Comparison of ENCODE assay signal across 9 cellular contexts in the genomic region with DNA sequence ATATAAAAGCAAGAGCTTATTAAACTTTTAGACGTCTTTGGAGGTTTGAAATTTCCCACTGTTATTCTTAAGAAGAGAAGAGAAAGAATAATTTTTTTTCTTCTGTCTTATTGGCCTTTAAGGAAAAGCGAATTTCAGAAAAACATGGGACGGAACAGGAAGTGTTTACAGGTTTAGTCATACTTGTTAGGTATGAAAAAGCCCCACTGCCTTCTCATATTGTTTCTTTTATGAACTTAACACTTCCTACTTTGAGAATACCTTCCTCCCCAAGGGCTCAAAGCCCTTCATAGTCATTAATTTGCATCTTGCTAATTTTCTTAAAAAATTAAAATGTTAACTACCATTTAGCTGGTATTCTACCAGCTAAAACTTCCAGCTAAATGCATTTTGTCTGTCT.
DNase-seq lines count a peak whose midpoint lies in the region; ATAC-seq and TF ChIP-seq lines count a peak whose summit lies in the region.
"Had no signal": no experiment of that assay in that cellular context is flagged by ENCODE, and none has a peak within 500 bp of the region (broad histone marks: within the 10 kb centered on the region; RNA-seq: fewer than 3 reads in every experiment).

No MANE protein-coding gene starts in this region.

- no peaks in the 10 kb centered on the region for H3K9me3 Mint-ChIP-seq in activated T-helper 2 cell treated with anti-CD3 and anti-CD28 coated beads, Interferon-gamma antibody, Interleukin-2, Interleukin-4, amounts not matched to agents 10 μg/mL and 5 μg/mL and 100 μg/mL, durations not matched to agents 14 hours and 24 hours and 36 hours

- TF ChIP-seq CTCF in lower lobe of right lung (IDR thresholded peaks at IDR 0.05): no peak

- H3K9ac ChIP-seq in BLaER1 treated with 17β-estradiol and CSF1 and Interleukin-3, amounts not matched to agents 10 nM and 100 nM: peak overlapping the region in 1 of 11 experiments; percentile 25; a peak in 1 of 22 replicates

- peaks cover 39% of the 10 kb centered on the region for H3K36me3 Mint-ChIP-seq in activated T-helper 2 cell treated with anti-CD3 and anti-CD28 coated beads, Interferon-gamma antibody, Interleukin-2, Interleukin-4, amounts not matched to agents 10 μg/mL and 5 μg/mL and 100 μg/mL, durations not matched to agents 14 hours and 24 hours and 36 hours (ENCODE audit: low read depth)

- peak overlapping the region in 4 of 11 experiments; percentile 0 to 28 (median 4); a peak in 2 of 22 replicates for H3K27ac ChIP-seq in BLaER1 treated with 17β-estradiol and CSF1 and Interleukin-3, amounts not matched to agents 10 nM and 100 nM
- peak overlapping the region; percentile 68 for H3K27ac ChIP-seq in lower lobe of right lung

- no peaks in the 10 kb centered on the region for H3K27me3 ChIP-seq in BLaER1 treated with 17β-estradiol and CSF1 and Interleukin-3, amounts not matched to agents 10 nM and 100 nM
- no peaks in the 10 kb centered on the region for H3K27me3 ChIP-seq in lower lobe of right lung (ENCODE audit: low read depth)

- H3K4me2 ChIP-seq in BLaER1 treated with 17β-estradiol and CSF1 and Interleukin-3, amounts not matched to agents 10 nM and 100 nM: peak overlapping the region; percentile 47 to 84 (median 60); a peak in 19 of 22 replicates

- peak overlapping the region; percentile 78 for H3K27ac Mint-ChIP-seq in activated T-helper 2 cell treated with anti-CD3 and anti-CD28 coated beads, Interferon-gamma antibody, Interleukin-2, Interleukin-4, amounts not matched to agents 10 μg/mL and 5 μg/mL and 100 μg/mL, durations not matched to agents 14 hours and 24 hours and 36 hours

- no peak overlapping the region for H3K4me3 ChIP-seq in BLaER1 treated with 17β-estradiol and CSF1 and Interleukin-3, amounts not matched to agents 10 nM and 100 nM
- H3K4me3 ChIP-seq in lower lobe of right lung: no peak overlapping the region

- H3K9me3 ChIP-seq in BLaER1 treated with 17β-estradiol and CSF1 and Interleukin-3, amounts not matched to agents 10 nM and 100 nM (replicated peaks in 1 of 11): peaks cover 0 to 23% (median 9%) of the 10 kb centered on the region in 11 experiments; a peak in 7 of 22 replicates
- H3K9me3 ChIP-seq in lower lobe of right lung: no peaks in the 10 kb centered on the region

- no peak overlapping the region for H3K4me3 Mint-ChIP-seq in activated T-helper 2 cell treated with anti-CD3 and anti-CD28 coated beads, Interferon-gamma antibody, Interleukin-2, Interleukin-4, amounts not matched to agents 10 μg/mL and 5 μg/mL and 100 μg/mL, durations not matched to agents 14 hours and 24 hours and 36 hours (ENCODE audit: low read depth)

- peaks cover 18 to 77% (median 45%) of the 10 kb centered on the region in 11 experiments for H3K36me3 ChIP-seq in BLaER1 treated with 17β-estradiol and CSF1 and Interleukin-3, amounts not matched to agents 10 nM and 100 nM
- H3K36me3 ChIP-seq in lower lobe of right lung: no peaks in the 10 kb centered on the region

- H4K20me1 ChIP-seq in BLaER1 treated with 17β-estradiol and CSF1 and Interleukin-3, amounts not matched to agents 10 nM and 100 nM: peaks cover 8 to 100% (median 47%) of the 10 kb centered on the region in 11 experiments; a peak in 19 of 22 replicates

- ATAC-seq in HG02885 (IDR thresholded peaks at IDR 0.05; ENCODE audit: poor library complexity, unreplicated experiment) (peak; percentile 29), lower lobe of right lung (peak in 1 of 2 donors; percentile 28), GM19455 (IDR thresholded peaks at IDR 0.05; ENCODE audit: unreplicated experiment) (no peak), HG03432 (IDR thresholded peaks at IDR 0.05; ENCODE audit: unreplicated experiment) (no peak)

- no peaks in the 10 kb centered on the region for H3K27me3 Mint-ChIP-seq in activated T-helper 2 cell treated with anti-CD3 and anti-CD28 coated beads, Interferon-gamma antibody, Interleukin-2, Interleukin-4, amounts not matched to agents 10 μg/mL and 5 μg/mL and 100 μg/mL, durations not matched to agents 14 hours and 24 hours and 36 hours (ENCODE audit: low read depth)

- H3K4me1 Mint-ChIP-seq in activated T-helper 2 cell treated with anti-CD3 and anti-CD28 coated beads, Interferon-gamma antibody, Interleukin-2, Interleukin-4, amounts not matched to agents 10 μg/mL and 5 μg/mL and 100 μg/mL, durations not matched to agents 14 hours and 24 hours and 36 hours (ENCODE audit: low read depth): peaks cover 65% of the 10 kb centered on the region

- no peak for DNase-seq in activated T-helper 2 cell treated with anti-CD3 and anti-CD28 coated beads, Interferon-gamma antibody, Interleukin-2, Interleukin-4, amounts not matched to agents 10 μg/mL and 5 μg/mL and 100 μg/mL, durations not matched to agents 14 hours and 24 hours and 36 hours (ENCODE audit: low spot score)
- DNase-seq in lower lobe of right lung: no peak
- no peak for DNase-seq in mesenteric fat pad (ENCODE audit: low spot score)
- no peak for DNase-seq in DMS114 treated with DMSO at 0.1 percent for 48 hours (lab: John Stamatoyannopoulos, UW; ENCODE audit: unreplicated experiment)
- DNase-seq: GDM1 had no signal

- intact Hi-C loops in activated T-helper 2 cell treated with anti-CD3 and anti-CD28 coated beads, Interferon-gamma antibody, Interleukin-2, Interleukin-4, amounts not matched to agents 10 μg/mL and 5 μg/mL and 100 μg/mL, durations not matched to agents 14 hours and 24 hours and 36 hours (cut with micrococcal nuclease): loop anchor here (1.0 to 10.0 kb wide), 7 partner anchors 19 to 301 kb away; no protein-coding TSS in a partner anchor
- intact Hi-C loops in lower lobe of right lung (cut with DNase I): no loop called here

- H3K4me1 ChIP-seq in BLaER1 treated with 17β-estradiol and CSF1 and Interleukin-3, amounts not matched to agents 10 nM and 100 nM: peaks cover 60 to 99% (median 71%) of the 10 kb centered on the region in 10 experiments
- H3K4me1 ChIP-seq in lower lobe of right lung: peaks cover 59% of the 10 kb centered on the region
